In the genomic region with DNA sequence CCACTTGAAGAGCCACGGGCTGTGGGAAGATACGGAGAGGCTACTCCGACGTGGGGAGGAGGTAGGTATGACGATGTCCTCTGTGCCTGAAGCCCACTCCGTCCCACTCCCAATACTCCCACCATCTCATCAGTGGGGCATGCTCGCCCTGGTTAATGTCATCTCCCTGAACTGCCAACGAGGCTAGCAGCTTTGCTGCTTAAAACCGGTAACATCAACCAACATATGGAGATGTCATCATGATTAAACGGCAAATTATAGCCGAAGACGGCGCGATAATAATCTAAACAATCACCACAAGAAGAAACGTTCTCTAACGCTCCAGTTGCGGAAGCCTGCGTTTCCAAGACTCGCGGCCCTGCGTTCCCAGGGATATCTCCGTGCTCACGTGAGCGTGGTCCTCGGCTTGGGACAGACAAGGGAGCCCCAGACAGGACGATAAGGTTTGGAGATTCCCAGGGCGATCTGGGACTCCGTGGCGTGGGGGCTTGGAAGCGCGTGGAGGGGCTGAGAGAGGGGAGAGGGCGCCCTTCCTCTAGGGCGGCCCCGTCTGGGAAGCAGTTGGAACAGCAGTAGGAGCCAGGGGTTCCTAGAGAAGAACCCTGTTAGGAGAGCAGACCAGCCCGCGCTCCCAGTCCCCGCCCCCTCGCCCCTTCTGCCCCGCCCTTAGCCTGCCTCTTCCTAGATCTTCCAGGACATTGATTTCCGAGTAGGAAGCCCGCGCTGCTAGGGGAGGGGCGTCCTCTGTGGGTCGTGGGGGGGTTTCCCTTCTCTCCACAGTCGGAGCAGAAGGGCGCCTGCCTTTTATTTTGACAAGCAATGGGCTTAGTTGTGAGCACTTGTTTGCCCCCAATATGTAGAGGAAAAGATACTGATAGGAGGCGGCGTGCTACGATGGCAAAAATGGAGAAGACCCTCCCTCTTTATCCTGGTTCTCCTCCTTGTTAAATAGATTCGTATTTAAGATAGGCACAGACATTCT, we compare ENCODE assay signal across 8 cellular contexts. TPM values are rescaled to one million over a fixed set of nuclear protein-coding genes. Genes with fewer than 3 reads are reported as not detected.
DNase-seq lines count a peak whose midpoint lies in the region; ATAC-seq and FAIRE-seq lines count a peak whose summit lies in the region.

No MANE protein-coding gene starts in this region.

- intact Hi-C loops in activated CD4-positive, alpha-beta memory T cell treated with anti-CD3 and anti-CD28 coated beads for 36 hours (cut with micrococcal nuclease): loop anchor here (1.0 to 5.0 kb wide), 3 partner anchors 8 to 124 kb away; no protein-coding TSS in a partner anchor

- no peak overlapping the region for H3K27ac Mint-ChIP-seq in activated CD4-positive, alpha-beta memory T cell treated with anti-CD3 and anti-CD28 coated beads for 36 hours

- peaks cover 11% of the 10 kb centered on the region for H3K36me3 Mint-ChIP-seq in activated CD4-positive, alpha-beta memory T cell treated with anti-CD3 and anti-CD28 coated beads for 36 hours

- ATAC-seq in GM21717 (IDR thresholded peaks at IDR 0.05; ENCODE audit: unreplicated experiment) (no peak), GM19351 (IDR thresholded peaks at IDR 0.05; ENCODE audit: unreplicated experiment) (no peak)

- peaks cover 41% of the 10 kb centered on the region for H3K4me1 Mint-ChIP-seq in activated CD4-positive, alpha-beta memory T cell treated with anti-CD3 and anti-CD28 coated beads for 36 hours (ENCODE audit: low read depth)

- CTCF ChIA-PET in activated CD4-positive, alpha-beta memory T cell treated with anti-CD3 and anti-CD28 coated beads for 36 hours (lab: Charles Lee): interaction anchor here (1.1 to 1.9 kb wide), 3 partner anchors 10 to 525 kb away, joined by 4 to 7 read pairs (median 5); no protein-coding TSS in a partner anchor

- peak overlapping the region; percentile 75 for H3K4me3 Mint-ChIP-seq in activated CD4-positive, alpha-beta memory T cell treated with anti-CD3 and anti-CD28 coated beads for 36 hours

- peak; percentile 85 for DNase-seq in DMS 273 treated with DMSO at 0.1 percent for 48 hours (lab: John Stamatoyannopoulos, UW)
- peak; percentile 84 for DNase-seq in LHCN-M2 (ENCODE audit: low read depth)
- peak; percentile 31 for DNase-seq in activated CD4-positive, alpha-beta memory T cell treated with anti-CD3 and anti-CD28 coated beads for 36 hours
- DNase-seq in frontal cortex (ENCODE audit: low spot score in 2 of 2): peak; percentile 27 to 64
- DNase-seq in occipital lobe (lab: John Stamatoyannopoulos, UW): peak; percentile 48
- no peak for DNase-seq in stimulated activated CD4-positive, alpha-beta T cell treated with anti-CD3 and anti-CD28 coated beads, Interleukin-4, amount 100 ng/mL, for 4 hours

- peaks cover 5% of the 10 kb centered on the region for H3K9me3 Mint-ChIP-seq in activated CD4-positive, alpha-beta memory T cell treated with anti-CD3 and anti-CD28 coated beads for 36 hours

- POLR2A ChIA-PET in activated CD4-positive, alpha-beta memory T cell treated with anti-CD3 and anti-CD28 coated beads for 36 hours (lab: Charles Lee): no interaction called here

- no peak for FAIRE-seq in frontal cortex (lab: Jason Lieb, UNC)

- peaks cover 75% of the 10 kb centered on the region for H3K27me3 Mint-ChIP-seq in activated CD4-positive, alpha-beta memory T cell treated with anti-CD3 and anti-CD28 coated beads for 36 hours

RNA-seq across cellular contexts. Expression of gene NRN1, which starts 10.7 kb away (rescaled TPM):
- 40.7 and 41.2 TPM in 2 replicates for total RNA-seq in LHCN-M2 (2014; rRNA removed)
- 46.7 TPM for polyA plus RNA-seq in LHCN-M2 (2012)
- 1 to 10 TPM in 1 of 2 experiments, under 1 TPM in 1; 1.00 to 1.3 TPM for total RNA-seq in activated CD4-positive, alpha-beta memory T cell treated with anti-CD3 and anti-CD28 coated beads for 36 hours
- total RNA-seq in frontal cortex: 9.8 TPM
- total RNA-seq in occipital lobe: 17.9 TPM

Comparison
In these comparisons a context has a peak if more than half of its experiments do, and no peak if none do; other contexts are left out.
1. DNase-seq: peak in DMS 273 treated with DMSO at 0.1 percent for 48 hours (single experiment), LHCN-M2 (single experiment), activated CD4-positive, alpha-beta memory T cell treated with anti-CD3 and anti-CD28 coated beads for 36 hours (single experiment), frontal cortex (2 of 2) and occipital lobe (single experiment); none in stimulated activated CD4-positive, alpha-beta T cell treated with anti-CD3 and anti-CD28 coated beads, Interleukin-4, amount 100 ng/mL, for 4 hours (0 of 2).